In the genomic region with DNA sequence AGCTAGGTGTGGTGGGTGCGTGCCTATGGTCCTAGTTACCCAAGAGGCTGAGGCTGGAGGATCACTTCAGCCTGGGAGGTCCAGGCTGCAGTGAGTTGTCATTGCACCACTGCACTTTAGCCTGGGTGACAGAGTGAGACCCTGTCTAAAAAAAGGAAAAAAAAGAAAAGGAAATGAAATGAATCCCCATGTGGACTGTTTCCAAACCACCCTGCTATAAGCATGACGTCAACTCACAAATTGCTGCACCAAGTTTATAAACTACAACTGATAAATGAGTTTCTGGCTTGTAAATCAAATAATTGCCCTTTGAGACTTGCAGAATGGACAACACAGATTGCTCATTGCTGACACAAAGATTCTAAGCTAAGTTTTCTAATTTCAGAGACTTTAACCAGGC, we compare ENCODE assay signal across 13 cellular contexts. TPM values are rescaled to one million over a fixed set of nuclear protein-coding genes. Genes with fewer than 3 reads are reported as not detected.
DNase-seq lines count a peak whose midpoint lies in the region; ATAC-seq, FAIRE-seq and TF ChIP-seq lines count a peak whose summit lies in the region.
"Had no signal": no experiment of that assay in that cellular context is flagged by ENCODE, and none has a peak within 500 bp of the region (broad histone marks: within the 10 kb centered on the region; RNA-seq: fewer than 3 reads in every experiment).

No MANE protein-coding gene starts in this region.

- H3K9me2 ChIP-seq in GM23248 (ENCODE audit: insufficient read depth) = no peaks in the 10 kb centered on the region

- ATAC-seq in GM21737 (IDR thresholded peaks at IDR 0.05; ENCODE audit: unreplicated experiment) = no peak

- WGBS in GM23248 (ENCODE audit: low coverage in 1 of 2, low lambda C conversion rate in 2 of 2, missing lambda C conversion rate in 2 of 2), 2 experiments = 44 to 57% methylated on average over 2 of the region's 2 CpGs
- WGBS in small intestine, 3 donors = 13 to 37% (median 19%) methylated on average over 2 of the region's 2 CpGs

- in situ Hi-C loops in GM23248 (cut with MboI) (no loop called here), astrocyte of the cerebellum (cut with HindIII; ENCODE audit: low sequenced_read_pairs) (no loop called here)

- H3K27me3 ChIP-seq in GM23248 (replicated peaks; ENCODE audit: insufficient read depth) = no peaks in the 10 kb centered on the region
- no peaks in the 10 kb centered on the region for H3K27me3 ChIP-seq in left ventricle myocardium inferior (ENCODE audit: low read depth)
- H3K27me3 ChIP-seq in small intestine (ENCODE audit: control insufficient read depth in 2 of 2, insufficient read depth in 2 of 2, low read length in 2 of 2) = no peaks in the 10 kb centered on the region

- peak; percentile 53 for FAIRE-seq in small intestine (lab: Jason Lieb, UNC)

- no peaks in the 10 kb centered on the region for H3K9me3 ChIP-seq in GM23248 (ENCODE audit: low read depth)
- no peaks in the 10 kb centered on the region for H3K9me3 ChIP-seq in left ventricle myocardium inferior (replicated peaks)
- H3K9me3 ChIP-seq in small intestine (ENCODE audit: control insufficient read depth, low read depth) = no peaks in the 10 kb centered on the region

- H3K27ac ChIP-seq in GM23248 (peak overlapping the region; percentile 65), left ventricle myocardium inferior (replicated peaks) (peak overlapping the region; percentile 85), small intestine (ENCODE audit: low read depth in 1 of 2, low read length in 1 of 2) (peak overlapping the region in 1 of 2 donors; percentile 64)

- H3F3A ChIP-seq in GM23248 (ENCODE audit: insufficient read depth) = peaks cover 51% of the 10 kb centered on the region

- peak overlapping the region; percentile 66 for H3K4me2 ChIP-seq in GM23248 (ENCODE audit: unreplicated experiment)

- no peak overlapping the region for H2AFZ ChIP-seq in GM23248

- peak; percentile 71 for DNase-seq in GM23248
- peak; percentile 53 for DNase-seq in astrocyte of the cerebellum (ENCODE audit: low read depth)
- DNase-seq in left ventricle myocardium inferior = no peak
- peak; percentile 81 for DNase-seq in small intestine
- DNase-seq in cerebellar cortex (ENCODE audit: low spot score) = no peak
- DNase-seq in SK-N-DZ (ENCODE audit: low spot score) = no peak
- DNase-seq in kidney glomerular epithelial cell (lab: John Stamatoyannopoulos, UW) = no peak
- DNase-seq: activated CD8-positive, alpha-beta memory T cell treated with anti-CD3 and anti-CD28 coated beads, Interleukin-2, amount 50 U/mL, for 4 hours; amygdala; Calu3; NCI-H187 treated with DMSO at 0.1 percent for 48 hours; stimulated activated CD4-positive, alpha-beta T cell treated with anti-CD3 and anti-CD28 coated beads, Interleukin-15, amount 100 ng/mL, for 24 hours had no signal

- no peaks in the 10 kb centered on the region for H4K20me1 ChIP-seq in GM23248 (ENCODE audit: insufficient read depth)

- TF ChIP-seq CTCF in astrocyte of the cerebellum (IDR thresholded peaks at IDR 0.05; ENCODE audit: low read depth, low read length, missing control alignments) (no peak), left ventricle myocardium inferior (IDR thresholded peaks at IDR 0.05; ENCODE audit: borderline replicate concordance) (no peak)

- H3K4me1 ChIP-seq in GM23248 (ENCODE audit: insufficient read depth) = peaks cover 46% of the 10 kb centered on the region
- H3K4me1 ChIP-seq in left ventricle myocardium inferior = peaks cover 46% of the 10 kb centered on the region
- peaks cover 0 to 2% of the 10 kb centered on the region in 2 donors for H3K4me1 ChIP-seq in small intestine (ENCODE audit: control insufficient read depth in 2 of 2, insufficient read depth in 1 of 2, low read depth in 1 of 2, low read length in 1 of 2)

- intact Hi-C loops in left ventricle myocardium inferior (cut with micrococcal nuclease) = no loop called here

- H3K36me3 ChIP-seq in GM23248 (ENCODE audit: low read depth) (no peaks in the 10 kb centered on the region), left ventricle myocardium inferior (no peaks in the 10 kb centered on the region), small intestine (ENCODE audit: control insufficient read depth in 2 of 2, insufficient read depth in 2 of 2, low read length in 2 of 2) (no peaks in the 10 kb centered on the region)

- no peak overlapping the region for H3K4me3 ChIP-seq in GM23248
- no peak overlapping the region for H3K4me3 ChIP-seq in astrocyte of the cerebellum (ENCODE audit: low read depth, low read length)
- no peak overlapping the region for H3K4me3 ChIP-seq in left ventricle myocardium inferior
- H3K4me3 ChIP-seq in small intestine (ENCODE audit: low read depth in 1 of 2, low read length in 2 of 2) = no peak overlapping the region

- no peaks in the 10 kb centered on the region for H3K79me2 ChIP-seq in GM23248 (ENCODE audit: insufficient read depth)

- H3K9ac ChIP-seq in GM23248 = no peak overlapping the region

RNA-seq across cellular contexts. Expression of a gene that starts 51.0 kb away (rescaled TPM):
- 16.8 and 38.7 TPM in 2 replicates for total RNA-seq in GM23248 (2014; rRNA removed; shearing (Covaris generic))
- 16.0 and 19.9 TPM in 2 replicates for polyA plus RNA-seq in GM23248 (2016; fragmentation: Nextera tagmentation; extraction: Ambion mirVana)
- 75.4 TPM for total RNA-seq in left ventricle myocardium inferior
- polyA plus RNA-seq in small intestine = 10 to 100 TPM in 1 of 3 donors, 1 to 10 TPM in 2; 5.8 to 14.9 (median 6.2) TPM
- 20.5 and 21.1 TPM in 2 replicates for polyA plus RNA-seq in SK-N-DZ (2014; cell fraction: cytosol; rRNA removed)
- 25.2 and 27.7 TPM in 2 replicates for polyA plus RNA-seq in SK-N-DZ (2014; cell fraction: nucleus; rRNA removed)

Comparison
In these comparisons a context has a peak if more than half of its experiments do, and no peak if none do; other contexts are left out.
1. DNase-seq: peak in GM23248 (single experiment), astrocyte of the cerebellum (single experiment) and small intestine (single experiment); none in left ventricle myocardium inferior (single experiment), cerebellar cortex (single experiment), SK-N-DZ (single experiment) and kidney glomerular epithelial cell (single experiment).